21 cellular contexts compared by ENCODE assay signal in genomic region chr10:4676566-4676965, GRCh38.
DNase-seq lines count a peak whose midpoint lies in the region; ATAC-seq, FAIRE-seq and TF ChIP-seq lines count a peak whose summit lies in the region.
"Had no signal": no experiment of that assay in that cellular context is flagged by ENCODE, and none has a peak within 500 bp of the region (broad histone marks: within the 10 kb centered on the region; RNA-seq: fewer than 3 reads in every experiment).

No MANE protein-coding gene starts in this region.

- no peak overlapping the region for H2AFZ ChIP-seq in hepatocyte
- H2AFZ ChIP-seq: PC-9 had no signal

- WGBS in hepatocyte (ENCODE audit: low lambda C conversion rate, missing lambda C conversion rate) = 96% methylated on average over 3 of the region's 3 CpGs
- WGBS in small intestine, 3 donors = 95 to 100% (median 97%) methylated on average over 3 of the region's 3 CpGs

- no peaks in the 10 kb centered on the region for H3K9me2 ChIP-seq in hepatocyte (replicated peaks; ENCODE audit: insufficient read depth)

- H3K36me3 Mint-ChIP-seq in Calu3 (ENCODE audit: insufficient read depth, unreplicated experiment) (peaks cover 63% of the 10 kb centered on the region), natural killer cell (no peaks in the 10 kb centered on the region), nephron progenitor cell (ENCODE audit: low read depth) (no peaks in the 10 kb centered on the region)
- H3K36me3 Mint-ChIP-seq: CD14-positive monocyte had no signal

- TF ChIP-seq CTCF in Calu3 (IDR thresholded peaks at IDR 0.05; ENCODE audit: unreplicated experiment) (no peak), RWPE2 (IDR thresholded peaks at IDR 0.05; ENCODE audit: poor library complexity, severe bottlenecking) (no peak), hepatocyte (IDR thresholded peaks at IDR 0.05; ENCODE audit: poor library complexity) (no peak), natural killer cell (IDR thresholded peaks at IDR 0.05) (no peak), nephron progenitor cell (IDR thresholded peaks at IDR 0.05) (no peak), GM20000 (IDR thresholded peaks at IDR 0.05; ENCODE audit: extremely low read depth, missing control alignments) (no peak)

- CTCF ChIA-PET in Calu3 (lab: Charles Lee) = interaction anchor here (0.7 to 1.7 kb wide), 2 partner anchors 14 to 94 kb away, joined by 3 to 9 read pairs; no protein-coding TSS in a partner anchor

- H3K27ac Mint-ChIP-seq in Calu3 (ENCODE audit: unreplicated experiment) (peak overlapping the region; percentile 96), natural killer cell (no peak overlapping the region), nephron progenitor cell (no peak overlapping the region)
- H3K27ac Mint-ChIP-seq: CD14-positive monocyte, H9 had no signal

- H3K9me3 Mint-ChIP-seq in Calu3 (ENCODE audit: low read depth, unreplicated experiment) (no peaks in the 10 kb centered on the region), natural killer cell (no peaks in the 10 kb centered on the region), nephron progenitor cell (no peaks in the 10 kb centered on the region)
- H3K9me3 Mint-ChIP-seq: CD14-positive monocyte, H9 had no signal

- no peak overlapping the region for H3K4me2 ChIP-seq in hepatocyte

- H3K4me1 ChIP-seq in RWPE2 (ENCODE audit: insufficient read depth, poor library complexity, severe bottlenecking) = peaks cover 54% of the 10 kb centered on the region
- peaks cover 11% of the 10 kb centered on the region for H3K4me1 ChIP-seq in hepatocyte (ENCODE audit: insufficient read depth)
- peaks cover 0 to 4% of the 10 kb centered on the region in 2 donors for H3K4me1 ChIP-seq in small intestine (ENCODE audit: control insufficient read depth in 2 of 2, insufficient read depth in 1 of 2, low read depth in 1 of 2, low read length in 1 of 2)

- H3K4me1 Mint-ChIP-seq in Calu3 (ENCODE audit: low read depth, unreplicated experiment) = peaks cover 55% of the 10 kb centered on the region
- H3K4me1 Mint-ChIP-seq in natural killer cell = no peaks in the 10 kb centered on the region
- H3K4me1 Mint-ChIP-seq in nephron progenitor cell = peaks cover 19% of the 10 kb centered on the region
- H3K4me1 Mint-ChIP-seq: CD14-positive monocyte had no signal

- intact Hi-C loops in Calu3 (cut with micrococcal nuclease; ENCODE audit: unreplicated experiment) (loop anchor here (2.0 to 10.0 kb wide), 2 partner anchors 56 to 892 kb away; partner anchors contain the start of gene KLF6), natural killer cell (cut with micrococcal nuclease) (no loop called here)

- no TSS peak for BruUV-seq in Calu3 (replicated peaks; lab: Mats Ljungman, UMichigan)

- H3K4me3 ChIP-seq in RWPE2 (ENCODE audit: severe bottlenecking) = no peak overlapping the region
- H3K4me3 ChIP-seq in hepatocyte = no peak overlapping the region
- no peak overlapping the region for H3K4me3 ChIP-seq in small intestine (ENCODE audit: low read depth in 1 of 2, low read length in 2 of 2)
- H3K4me3 ChIP-seq: PC-9 had no signal

- H3K4me3 Mint-ChIP-seq in Calu3 (ENCODE audit: low read depth, unreplicated experiment) = peak overlapping the region; percentile 17
- H3K4me3 Mint-ChIP-seq in natural killer cell = no peak overlapping the region
- H3K4me3 Mint-ChIP-seq in nephron progenitor cell = no peak overlapping the region
- H3K4me3 Mint-ChIP-seq: CD14-positive monocyte, H9 had no signal

- no peaks in the 10 kb centered on the region for H4K20me1 ChIP-seq in hepatocyte (ENCODE audit: insufficient read depth, poor library complexity, severe bottlenecking)

- no peak for ATAC-seq in RWPE2 (ENCODE audit: low read depth)
- no peak for ATAC-seq in natural killer cell
- ATAC-seq: Right ventricle myocardium inferior had no signal

- no peaks in the 10 kb centered on the region for H3K36me3 ChIP-seq in RWPE2 (ENCODE audit: low read depth)
- H3K36me3 ChIP-seq in hepatocyte (replicated peaks; ENCODE audit: insufficient read depth, low read depth) = no peaks in the 10 kb centered on the region
- no peaks in the 10 kb centered on the region for H3K36me3 ChIP-seq in small intestine (ENCODE audit: control insufficient read depth in 2 of 2, insufficient read depth in 2 of 2, low read length in 2 of 2)

- H3K9me3 ChIP-seq in RWPE2 (ENCODE audit: severe bottlenecking) (no peaks in the 10 kb centered on the region), hepatocyte (ENCODE audit: low read depth) (no peaks in the 10 kb centered on the region), small intestine (ENCODE audit: control insufficient read depth, low read depth) (no peaks in the 10 kb centered on the region)

- DNase-seq in Calu3 (no peak), RWPE2 (ENCODE audit: low spot score) (no peak), hepatocyte (ENCODE audit: low spot score) (no peak), small intestine (peak; percentile 38), natural killer cell (no peak), nephron progenitor cell (no peak), NCI-H2171 (lab: John Stamatoyannopoulos, UW) (no peak), GM20000 (ENCODE audit: low spot score) (no peak)
- DNase-seq: ACHN, AML-193, COR-L47, H9, KBM-7, NCI-H1417 treated with DMSO at 0.1 percent for 48 hours, NCI-H2029, NCI-H510A, NCI-H774, PC-9 had no signal

- no peaks in the 10 kb centered on the region for H3K27me3 ChIP-seq in RWPE2 (ENCODE audit: insufficient read depth, poor library complexity, severe bottlenecking)
- H3K27me3 ChIP-seq in hepatocyte = no peaks in the 10 kb centered on the region
- H3K27me3 ChIP-seq in small intestine (ENCODE audit: control insufficient read depth in 2 of 2, insufficient read depth in 2 of 2, low read length in 2 of 2) = no peaks in the 10 kb centered on the region

- H3K27ac ChIP-seq in RWPE2 (ENCODE audit: poor library complexity, severe bottlenecking) = peak overlapping the region; percentile 98
- peak overlapping the region; percentile 2 for H3K27ac ChIP-seq in hepatocyte
- no peak overlapping the region for H3K27ac ChIP-seq in small intestine (ENCODE audit: low read depth in 1 of 2, low read length in 1 of 2)

- H3K79me2 ChIP-seq in hepatocyte = no peaks in the 10 kb centered on the region

- FAIRE-seq in small intestine (lab: Jason Lieb, UNC) = no peak
- FAIRE-seq: GM19239 had no signal

- no peaks in the 10 kb centered on the region for H3K27me3 Mint-ChIP-seq in Calu3 (ENCODE audit: unreplicated experiment)
- peaks cover 9 to 42% of the 10 kb centered on the region in 2 donors for H3K27me3 Mint-ChIP-seq in natural killer cell (ENCODE audit: low read depth in 2 of 2)
- peaks cover 6% of the 10 kb centered on the region for H3K27me3 Mint-ChIP-seq in nephron progenitor cell (ENCODE audit: low read depth, poor library complexity)

Comparison
In these comparisons a context has a peak if more than half of its experiments do, and no peak if none do; other contexts are left out.
1. H3K27ac ChIP-seq: peak in RWPE2 (single experiment) and hepatocyte (single experiment); none in small intestine (0 of 2).